In genomic region chr1:6030547-6031261, GRCh38 we compare ENCODE assay signal across 18 cellular contexts. TPM values are rescaled to one million over a fixed set of nuclear protein-coding genes. Genes with fewer than 3 reads are reported as not detected.
A peak's percentile ranks its signal among the peaks of the same experiment; 100 is the strongest.
DNase-seq lines count a peak whose midpoint lies in the region; ATAC-seq and TF ChIP-seq lines count a peak whose summit lies in the region.
"Had no signal": no experiment of that assay in that cellular context is flagged by ENCODE, and none has a peak within 500 bp of the region (broad histone marks: within the 10 kb centered on the region; RNA-seq: fewer than 3 reads in every experiment).

No MANE protein-coding gene starts in this region.

- no peaks in the 10 kb centered on the region for H3K27me3 Mint-ChIP-seq in activated CD4-positive, alpha-beta T cell treated with anti-CD3 and anti-CD28 coated beads, Interleukin-2, amount 10 ng/mL, durations not matched to agents 24 days and 14 days
- no peaks in the 10 kb centered on the region for H3K27me3 Mint-ChIP-seq in activated CD8-positive, alpha-beta T cell treated with anti-CD3 and anti-CD28 coated beads, Interleukin-2, amount 10 ng/mL, durations not matched to agents 7 days and 5 days (ENCODE audit: low read depth)
- no peaks in the 10 kb centered on the region for H3K27me3 Mint-ChIP-seq in naive thymus-derived CD8-positive, alpha-beta T cell

- H3K4me3 Mint-ChIP-seq in activated CD4-positive, alpha-beta T cell treated with anti-CD3 and anti-CD28 coated beads, Interleukin-2, amount 10 ng/mL, durations not matched to agents 24 days and 14 days, result peak overlapping the region; percentile 94
- peak overlapping the region; percentile 94 for H3K4me3 Mint-ChIP-seq in activated CD8-positive, alpha-beta T cell treated with anti-CD3 and anti-CD28 coated beads, Interleukin-2, amount 10 ng/mL, durations not matched to agents 7 days and 5 days
- H3K4me3 Mint-ChIP-seq in naive thymus-derived CD8-positive, alpha-beta T cell, result peak overlapping the region; percentile 20 to 99 (median 68)

- no peaks in the 10 kb centered on the region for H3K27me3 ChIP-seq in dorsolateral prefrontal cortex
- H3K27me3 ChIP-seq: upper lobe of left lung had no signal

- CTCF ChIA-PET in HEK293 (lab: Yijun Ruan, JAX), result interaction anchor here (1.3 kb wide), 1 partner anchor 13 kb away, joined by 3 read pairs; no protein-coding TSS in a partner anchor
- CTCF ChIA-PET in activated CD8-positive, alpha-beta T cell treated with anti-CD3 and anti-CD28 coated beads, Interleukin-2, amount 10 ng/mL, durations not matched to agents 7 days and 5 days (lab: Charles Lee), result no interaction called here

- TF ChIP-seq CTCF in HEK293 (tag by site-specific recombination; IDR thresholded peaks at IDR 0.05), result no peak
- no peak for TF ChIP-seq CTCF in dorsolateral prefrontal cortex (IDR thresholded peaks at IDR 0.05 in 54 of 56, conservative IDR thresholded peaks at IDR 0.05 in 2 of 56; ENCODE audit: low read depth in 1 of 56, partially characterized antibody in 56 of 56)

- H3K9me3 ChIP-seq in HEK293 (ENCODE audit: control insufficient read depth, insufficient read depth, low read depth, low read length), result no peaks in the 10 kb centered on the region
- H3K9me3 ChIP-seq: upper lobe of left lung had no signal

- H3K4me3 ChIP-seq in HEK293 (ENCODE audit: low read depth, low read length), result no peak overlapping the region
- no peak overlapping the region for H3K4me3 ChIP-seq in dorsolateral prefrontal cortex
- H3K4me3 ChIP-seq: skin epidermis, upper lobe of left lung had no signal

- H3K4me1 ChIP-seq in HEK293 (ENCODE audit: control insufficient read depth, insufficient read depth, low read length), result no peaks in the 10 kb centered on the region
- H3K4me1 ChIP-seq: parathyroid adenoma had no signal

- no peak for ATAC-seq in activated CD8-positive, alpha-beta T cell treated with anti-CD3 and anti-CD28 coated beads, Interleukin-2, amount 10 ng/mL, durations not matched to agents 7 days and 5 days
- ATAC-seq in naive thymus-derived CD8-positive, alpha-beta T cell, result no peak
- ATAC-seq: Right ventricle myocardium inferior had no signal

- intact Hi-C loops in activated CD4-positive, alpha-beta T cell treated with anti-CD3 and anti-CD28 coated beads, Interleukin-2, amount 10 ng/mL, durations not matched to agents 24 days and 14 days (cut with micrococcal nuclease), result no loop called here
- intact Hi-C loops in dorsolateral prefrontal cortex (cut with DNase I), result loop anchor here in 1 of 2 donors (5.0 kb wide), 1 partner anchor 267 kb away; no protein-coding TSS in a partner anchor

- no peak overlapping the region for H3K27ac ChIP-seq in HEK293 (ENCODE audit: extremely low read depth, low read depth, low read length)
- H3K27ac ChIP-seq in dorsolateral prefrontal cortex, result no peak overlapping the region
- H3K27ac ChIP-seq: KMS-11, parathyroid adenoma, skin epidermis, upper lobe of left lung had no signal

- H3K36me3 ChIP-seq in HEK293 (ENCODE audit: control insufficient read depth in 2 of 2, insufficient read depth in 1 of 2, low read length in 2 of 2), result no peaks in the 10 kb centered on the region

- POLR2A ChIA-PET in HEK293 (lab: Yijun Ruan, JAX), result no interaction called here
- POLR2A ChIA-PET in activated CD8-positive, alpha-beta T cell treated with anti-CD3 and anti-CD28 coated beads, Interleukin-2, amount 10 ng/mL, durations not matched to agents 7 days and 5 days (lab: Charles Lee), result interaction anchor here (7.0 kb wide), 1 partner anchor 35 kb away, joined by 105 read pairs; the partner anchor contains the start of gene NPHP4
- POLR2A ChIA-PET in naive thymus-derived CD8-positive, alpha-beta T cell (lab: Charles Lee), result interaction anchor here (0.6 to 8.0 kb wide), 2 partner anchors 37 to 338 kb away, joined by 3 to 133 read pairs; partner anchors contain the start of gene NPHP4

- H3K36me3 Mint-ChIP-seq in activated CD4-positive, alpha-beta T cell treated with anti-CD3 and anti-CD28 coated beads, Interleukin-2, amount 10 ng/mL, durations not matched to agents 24 days and 14 days (ENCODE audit: low read depth), result peaks cover 68% of the 10 kb centered on the region
- H3K36me3 Mint-ChIP-seq in activated CD8-positive, alpha-beta T cell treated with anti-CD3 and anti-CD28 coated beads, Interleukin-2, amount 10 ng/mL, durations not matched to agents 7 days and 5 days (ENCODE audit: low read depth), result peaks cover 78% of the 10 kb centered on the region
- H3K36me3 Mint-ChIP-seq in naive thymus-derived CD8-positive, alpha-beta T cell, result peaks cover 0 to 44% (median 8%) of the 10 kb centered on the region in 3 donors

- H3K4me1 Mint-ChIP-seq in activated CD4-positive, alpha-beta T cell treated with anti-CD3 and anti-CD28 coated beads, Interleukin-2, amount 10 ng/mL, durations not matched to agents 24 days and 14 days, result peaks cover 64% of the 10 kb centered on the region
- peaks cover 77% of the 10 kb centered on the region for H3K4me1 Mint-ChIP-seq in activated CD8-positive, alpha-beta T cell treated with anti-CD3 and anti-CD28 coated beads, Interleukin-2, amount 10 ng/mL, durations not matched to agents 7 days and 5 days (ENCODE audit: low read depth)
- peaks cover 55 to 93% (median 88%) of the 10 kb centered on the region in 4 donors for H3K4me1 Mint-ChIP-seq in naive thymus-derived CD8-positive, alpha-beta T cell

- DNase-seq in activated CD4-positive, alpha-beta T cell treated with anti-CD3 and anti-CD28 coated beads, Interleukin-2, amount 10 ng/mL, durations not matched to agents 24 days and 14 days, result no peak
- DNase-seq in activated CD4-positive, alpha-beta T cell treated with anti-CD3 and anti-CD28 coated beads, Interleukin-2, amount 50 U/mL, for 48 hours, result no peak
- DNase-seq in activated CD8-positive, alpha-beta T cell treated with anti-CD3 and anti-CD28 coated beads, Interleukin-2, amount 10 ng/mL, durations not matched to agents 7 days and 5 days, result no peak
- DNase-seq in naive thymus-derived CD8-positive, alpha-beta T cell, result no peak
- DNase-seq in NCI-H69 (lab: John Stamatoyannopoulos, UW), result no peak
- DNase-seq in dorsolateral prefrontal cortex, result no peak
- DNase-seq in T-helper 9 cell, result no peak
- DNase-seq: activated CD4-positive, alpha-beta T cell treated with anti-CD3 and anti-CD28 coated beads for 1 hour; activated effector memory CD4-positive, alpha-beta T cell treated with Interleukin-2 at 50 U/mL for 16 hours; dermis blood vessel endothelial cell; NCI-H1436; NK-92 treated with Interleukin-12 subunit alpha and Interleukin-12 subunit beta, amount 100 ng/mL, for 24 hours; upper lobe of left lung had no signal

- H3K27ac Mint-ChIP-seq in activated CD4-positive, alpha-beta T cell treated with anti-CD3 and anti-CD28 coated beads, Interleukin-2, amount 10 ng/mL, durations not matched to agents 24 days and 14 days, result peak overlapping the region; percentile 2
- peak overlapping the region; percentile 99 for H3K27ac Mint-ChIP-seq in activated CD8-positive, alpha-beta T cell treated with anti-CD3 and anti-CD28 coated beads, Interleukin-2, amount 10 ng/mL, durations not matched to agents 7 days and 5 days
- peak overlapping the region; percentile 0 to 99 (median 74) for H3K27ac Mint-ChIP-seq in naive thymus-derived CD8-positive, alpha-beta T cell

- no peaks in the 10 kb centered on the region for H3K9me3 Mint-ChIP-seq in activated CD4-positive, alpha-beta T cell treated with anti-CD3 and anti-CD28 coated beads, Interleukin-2, amount 10 ng/mL, durations not matched to agents 24 days and 14 days
- no peaks in the 10 kb centered on the region for H3K9me3 Mint-ChIP-seq in activated CD8-positive, alpha-beta T cell treated with anti-CD3 and anti-CD28 coated beads, Interleukin-2, amount 10 ng/mL, durations not matched to agents 7 days and 5 days (ENCODE audit: insufficient read depth)
- no peaks in the 10 kb centered on the region for H3K9me3 Mint-ChIP-seq in naive thymus-derived CD8-positive, alpha-beta T cell

TF ChIP-seq in HEK293, 187 proteins besides CTCF, POLR2A, EP300 and RAD21 (continues in another document):
- no peak for TF ChIP-seq MYNN (tag by site-specific recombination; IDR thresholded peaks at IDR 0.05; ENCODE audit: borderline replicate concordance)
- no peak for TF ChIP-seq ZNF513 (tag by site-specific recombination; IDR thresholded peaks at IDR 0.05)
- TF ChIP-seq ZNF792 (tag by site-specific recombination; IDR thresholded peaks at IDR 0.05), result no peak

RNA-seq across cellular contexts. Expression of gene KCNAB2, which starts 15.0 kb away (rescaled TPM):
- 261 and 262 TPM in 2 replicates for total RNA-seq in activated CD4-positive, alpha-beta T cell treated with anti-CD3 and anti-CD28 coated beads, Interleukin-2, amount 10 ng/mL, durations not matched to agents 24 days and 14 days
- total RNA-seq in activated CD8-positive, alpha-beta T cell treated with anti-CD3 and anti-CD28 coated beads, Interleukin-2, amount 10 ng/mL, durations not matched to agents 7 days and 5 days, result 100 to 1,000 TPM; 343 to 360 TPM
- total RNA-seq in naive thymus-derived CD8-positive, alpha-beta T cell, result 100 to 1,000 TPM; 189 to 190 TPM
- 10 to 100 TPM; 17.8 to 46.6 (median 21.4) TPM for polyA plus RNA-seq in naive thymus-derived CD8-positive, alpha-beta T cell
- total RNA-seq in dorsolateral prefrontal cortex, result 100 to 1,000 TPM in 119 of 120 experiments, 10 to 100 TPM in 1; 82.3 to 377 (median 285) TPM

RNA-seq across cellular contexts. Expression of gene NPHP4, which starts 38.5 kb away (rescaled TPM):
- 20.0 and 21.0 TPM in 2 replicates for total RNA-seq in activated CD4-positive, alpha-beta T cell treated with anti-CD3 and anti-CD28 coated beads, Interleukin-2, amount 10 ng/mL, durations not matched to agents 24 days and 14 days
- 10 to 100 TPM; 15.6 to 17.2 TPM for total RNA-seq in activated CD8-positive, alpha-beta T cell treated with anti-CD3 and anti-CD28 coated beads, Interleukin-2, amount 10 ng/mL, durations not matched to agents 7 days and 5 days
- total RNA-seq in naive thymus-derived CD8-positive, alpha-beta T cell, result 1 to 10 TPM; 6.2 to 6.3 TPM
- under 1 TPM; 0.14 to 0.97 (median 0.22) TPM for polyA plus RNA-seq in naive thymus-derived CD8-positive, alpha-beta T cell
- 10 to 100 TPM; 19.7 to 55.4 (median 34.0) TPM for total RNA-seq in dorsolateral prefrontal cortex

Comparison
In these comparisons a context has a peak if more than half of its experiments do, and no peak if none do; other contexts are left out.
1. H3K27ac Mint-ChIP-seq: peak in every context shown above with its lines; median percentile 99 in activated CD8-positive, alpha-beta T cell treated with anti-CD3 and anti-CD28 coated beads, Interleukin-2, amount 10 ng/mL, durations not matched to agents 7 days and 5 days; 74 in naive thymus-derived CD8-positive, alpha-beta T cell; 2 in activated CD4-positive, alpha-beta T cell treated with anti-CD3 and anti-CD28 coated beads, Interleukin-2, amount 10 ng/mL, durations not matched to agents 24 days and 14 days.